9 cellular contexts compared by ENCODE assay signal in the genomic region with DNA sequence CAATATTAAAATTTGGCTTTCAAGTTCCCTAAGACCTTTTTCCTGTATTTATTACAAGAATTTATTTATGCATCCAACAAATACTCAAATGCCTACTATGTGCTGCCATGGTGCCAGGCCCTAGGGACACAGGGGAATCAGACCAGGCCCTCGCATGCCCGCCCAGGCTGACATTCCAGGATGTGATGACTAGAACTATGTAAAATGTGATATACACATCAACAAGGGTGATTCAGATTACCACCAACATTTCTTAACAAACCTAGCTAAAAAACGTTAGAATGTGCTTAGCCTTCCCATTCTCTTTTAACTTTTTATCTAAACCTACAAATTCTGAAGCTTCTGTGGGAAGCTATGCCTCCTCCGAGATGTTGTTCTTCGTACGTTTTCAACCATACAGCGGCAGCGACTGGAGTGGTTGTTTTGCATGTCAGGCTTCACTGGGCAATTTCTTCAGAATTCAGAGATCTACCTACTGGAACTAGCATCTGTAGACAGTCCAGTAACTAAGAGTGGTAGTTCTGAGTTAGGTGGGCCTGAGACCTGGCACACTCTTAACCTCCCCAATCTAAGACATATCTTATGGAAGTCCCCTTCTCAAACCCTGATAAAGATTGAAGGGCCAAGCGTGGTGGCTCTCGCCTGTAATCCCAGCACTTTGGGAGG. TPM values are rescaled to one million over a fixed set of nuclear protein-coding genes. Genes with fewer than 3 reads are reported as not detected.
DNase-seq lines count a peak whose midpoint lies in the region; ATAC-seq, FAIRE-seq and TF ChIP-seq lines count a peak whose summit lies in the region.
"Had no signal": no experiment of that assay in that cellular context is flagged by ENCODE, and none has a peak within 500 bp of the region (broad histone marks: within the 10 kb centered on the region; RNA-seq: fewer than 3 reads in every experiment).

No MANE protein-coding gene starts in this region.

- peaks cover 59% of the 10 kb centered on the region for H3K4me1 Mint-ChIP-seq in endodermal cell

- H3K4me3 Mint-ChIP-seq in endodermal cell, result no peak overlapping the region

- FAIRE-seq in HTR-8/SVneo (lab: Jason Lieb, UNC), result peak; percentile 80
- FAIRE-seq: TTC549 had no signal

- peaks cover 10% of the 10 kb centered on the region for H3K36me3 Mint-ChIP-seq in endodermal cell (ENCODE audit: low read depth)

- H3K9me3 Mint-ChIP-seq in endodermal cell, result no peaks in the 10 kb centered on the region

- no peak for TF ChIP-seq CTCF in endodermal cell (conservative IDR thresholded peaks at IDR 0.05)
- no peak for TF ChIP-seq CTCF in spleen (IDR thresholded peaks at IDR 0.05 in 8 of 11, conservative IDR thresholded peaks at IDR 0.05 in 3 of 11)
- TF ChIP-seq CTCF in suprapubic skin (IDR thresholded peaks at IDR 0.05), result no peak

- peak overlapping the region; percentile 86 for H3K27ac Mint-ChIP-seq in endodermal cell

- DNase-seq in HTR-8/SVneo (ENCODE audit: insufficient read length, low spot score) (peak; percentile 75), endodermal cell (peak; percentile 45), spleen (no peak), NOMO-1 treated with DMSO at 0.1 percent for 48 hours (lab: John Stamatoyannopoulos, UW; ENCODE audit: unreplicated experiment) (no peak), suprapubic skin (ENCODE audit: low spot score in 2 of 2) (no peak)
- DNase-seq in stimulated activated CD4-positive, alpha-beta T cell treated with anti-CD3 and anti-CD28 coated beads, Interleukin-1b, Interleukin-23, amount 100 ng/mL, for 48 hours, result no peak

- H3K9ac ChIP-seq in endodermal cell (ENCODE audit: extremely low read depth, low read length, poor library complexity, severe bottlenecking), result no peak overlapping the region

- H3K9me3 ChIP-seq in endodermal cell (ENCODE audit: control insufficient read depth, low read length), result no peaks in the 10 kb centered on the region
- H3K9me3 ChIP-seq in spleen, result no peaks in the 10 kb centered on the region
- no peaks in the 10 kb centered on the region for H3K9me3 ChIP-seq in suprapubic skin

- H3K4me3 ChIP-seq in endodermal cell (ENCODE audit: low read length) (no peak overlapping the region), spleen (no peak overlapping the region), suprapubic skin (no peak overlapping the region)

- TF ChIP-seq EP300 in suprapubic skin (IDR thresholded peaks at IDR 0.05), result no peak

- H3K4me1 ChIP-seq in endodermal cell (ENCODE audit: control insufficient read depth, insufficient read depth, low read length) (peaks cover 3% of the 10 kb centered on the region), spleen (peaks cover 41 to 95% (median 63%) of the 10 kb centered on the region in 6 donors), suprapubic skin (peaks cover 21% of the 10 kb centered on the region)

- peak; percentile 49 for ATAC-seq in GM21381 (IDR thresholded peaks at IDR 0.05; ENCODE audit: unreplicated experiment)
- ATAC-seq in GM19035 (IDR thresholded peaks at IDR 0.05; ENCODE audit: unreplicated experiment), result no peak

- TF ChIP-seq POLR2A in spleen (IDR thresholded peaks at IDR 0.05) (no peak), suprapubic skin (IDR thresholded peaks at IDR 0.05) (no peak)

- H3K27me3 Mint-ChIP-seq in endodermal cell (ENCODE audit: insufficient read depth), result no peaks in the 10 kb centered on the region

- intact Hi-C loops in spleen (cut with DNase I; ENCODE audit: low total_unique reads), result no loop called here

- H3K27me3 ChIP-seq in endodermal cell (ENCODE audit: control insufficient read depth, insufficient read depth, low read length, poor library complexity, severe bottlenecking), result no peaks in the 10 kb centered on the region
- no peaks in the 10 kb centered on the region for H3K27me3 ChIP-seq in spleen (replicated peaks in 1 of 7)
- H3K27me3 ChIP-seq in suprapubic skin, result no peaks in the 10 kb centered on the region

- 83 to 88% methylated on average over 5 to 10 of the region's 10 CpGs for WGBS in endodermal cell (ENCODE audit: insufficient coverage in 1 of 2, insufficient read length in 1 of 2), 2 experiments
- WGBS in spleen, 5 donors, result 73 to 88% (median 79%) methylated on average over 10 of the region's 10 CpGs
- 88% methylated on average over 10 of the region's 10 CpGs for WGBS in suprapubic skin

- H3K27ac ChIP-seq in endodermal cell (ENCODE audit: low read depth, low read length), result no peak overlapping the region
- peak overlapping the region in 7 of 8 donors; percentile 52 to 75 (median 59) for H3K27ac ChIP-seq in spleen
- H3K27ac ChIP-seq in suprapubic skin, result no peak overlapping the region

- H3K36me3 ChIP-seq in endodermal cell (ENCODE audit: control insufficient read depth, insufficient read depth, low read length), result peaks cover 12% of the 10 kb centered on the region
- peaks cover 0 to 5% (median 0%) of the 10 kb centered on the region in 6 donors for H3K36me3 ChIP-seq in spleen
- H3K36me3 ChIP-seq in suprapubic skin, result no peaks in the 10 kb centered on the region

RNA-seq across cellular contexts. Expression of gene GNA12, which starts 22.1 kb away (rescaled TPM):
- 10 to 100 TPM; 55.0 to 64.7 TPM for total RNA-seq in endodermal cell
- polyA plus RNA-seq in endodermal cell (2013, experiment 1 of 2), result 45.7 TPM
- polyA plus RNA-seq in endodermal cell (2013, experiment 2 of 2), result 44.9 TPM
- total RNA-seq in spleen, result 10 to 100 TPM; 31.7 to 64.2 (median 39.6) TPM
- polyA plus RNA-seq in spleen, result 10 to 100 TPM; 12.3 to 25.2 (median 12.8) TPM
- total RNA-seq in suprapubic skin, result 10 to 100 TPM in 3 of 4 donors, 1 to 10 TPM in 1; 9.7 to 15.0 (median 13.3) TPM

Comparison
In these comparisons a context has a peak if more than half of its experiments do, and no peak if none do; other contexts are left out.
1. DNase-seq: peak in HTR-8/SVneo (single experiment) and endodermal cell (single experiment); none in spleen (single experiment), stimulated activated CD4-positive, alpha-beta T cell treated with anti-CD3 and anti-CD28 coated beads, Interleukin-1b, Interleukin-23, amount 100 ng/mL, for 48 hours (single experiment), NOMO-1 treated with DMSO at 0.1 percent for 48 hours (single experiment) and suprapubic skin (0 of 2).
2. H3K27ac ChIP-seq: peak in spleen (7 of 8); none in endodermal cell (single experiment) and suprapubic skin (single experiment).